Comparison of ENCODE assay signal across 32 cellular contexts in the genomic region with DNA sequence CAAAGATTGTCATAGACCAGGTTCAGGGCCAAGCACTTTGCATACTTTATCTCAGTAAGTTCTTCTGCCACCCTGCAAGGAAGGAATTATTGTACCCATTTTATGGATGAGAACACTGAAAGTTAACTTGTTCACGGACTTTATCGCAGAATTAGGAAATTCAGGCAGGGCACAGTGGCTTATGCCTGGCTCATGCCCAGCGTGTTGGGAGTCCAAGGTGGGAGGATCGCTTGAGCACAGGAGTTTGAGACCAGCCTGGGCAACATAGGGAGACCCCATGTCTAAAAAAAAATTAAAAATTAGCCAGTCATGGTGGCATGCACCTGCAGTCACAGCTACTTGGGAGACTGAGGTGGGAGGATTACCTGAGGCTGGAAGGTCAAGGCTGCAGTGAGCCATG.
"Had no signal": no experiment of that assay in that cellular context is flagged by ENCODE, and none has a peak within 500 bp of the region (broad histone marks: within the 10 kb centered on the region; RNA-seq: fewer than 3 reads in every experiment).

No MANE protein-coding gene starts in this region.

- DNase-seq: activated CD4-positive, alpha-beta memory T cell treated with anti-CD3 and anti-CD28 coated beads for 36 hours; activated CD4-positive, alpha-beta T cell treated with anti-CD3 and anti-CD28 coated beads for 36 hours; activated CD4-positive, alpha-beta T cell treated with anti-CD3 and anti-CD28 coated beads, Interleukin-2, amount 10 ng/mL, durations not matched to agents 24 days and 14 days; activated CD4-positive, CD25-positive, alpha-beta regulatory T cell; activated CD4-positive, CD25-positive, alpha-beta regulatory T cell treated with anti-CD3 and anti-CD28 coated beads, Interleukin-2, amount 50 U/mL, for 72 hours; activated CD8-positive, alpha-beta memory T cell treated with anti-CD3 and anti-CD28 coated beads, Interleukin-2, amount 10 ng/mL, durations not matched to agents 7 days and 5 days; activated CD8-positive, alpha-beta memory T cell treated with anti-CD3 and anti-CD28 coated beads, Interleukin-2, amount 50 U/mL, for 4 hours; activated CD8-positive, alpha-beta T cell treated with anti-CD3 and anti-CD28 coated beads, Interleukin-2, amount 10 ng/mL, durations not matched to agents 7 days and 5 days; activated effector memory CD4-positive, alpha-beta T cell treated with anti-CD3 and anti-CD28 coated beads, Interleukin-2, amount 50 U/mL, for 16 hours; activated naive CD4-positive, alpha-beta T cell treated with anti-CD3 and anti-CD28 coated beads for 36 hours; activated naive CD8-positive, alpha-beta T cell treated with anti-CD3 and anti-CD28 coated beads for 36 hours; activated naive CD8-positive, alpha-beta T cell treated with anti-CD3 and anti-CD28 coated beads, Interleukin-2, amount 50 U/mL, for 24 hours; activated T-cell treated with anti-CD3 and anti-CD28 coated beads, Interleukin-2, amount 50 U/mL, for 1 hour; activated T-cell treated with anti-CD3 and anti-CD28 coated beads, Interleukin-2, amount 50 U/mL, for 48 hours; adrenal gland; amygdala; aorta; body of pancreas; caudate nucleus; effector CD8-positive, alpha-beta T cell; head of caudate nucleus; T-helper 1 cell; T-helper 17 cell; T1000; WERI-Rb-1 had no signal

- H3K27me3 Mint-ChIP-seq: activated CD4-positive, alpha-beta memory T cell treated with anti-CD3 and anti-CD28 coated beads for 36 hours; activated CD4-positive, alpha-beta T cell treated with anti-CD3 and anti-CD28 coated beads for 36 hours; activated naive CD4-positive, alpha-beta T cell treated with anti-CD3 and anti-CD28 coated beads, Interleukin-2, amount 50 U/mL, for 24 hours; activated naive CD8-positive, alpha-beta T cell treated with anti-CD3 and anti-CD28 coated beads, Interleukin-2, amount 50 U/mL, for 24 hours had no signal

- H3K27me3 ChIP-seq: adrenal gland, body of pancreas had no signal

- H3K4me1 Mint-ChIP-seq: activated naive CD4-positive, alpha-beta T cell treated with anti-CD3 and anti-CD28 coated beads, Interleukin-2, amount 50 U/mL, for 24 hours; T-helper 17 cell had no signal

- ATAC-seq: activated CD4-positive, alpha-beta T cell treated with anti-CD3 and anti-CD28 coated beads for 36 hours; activated CD8-positive, alpha-beta memory T cell treated with anti-CD3 and anti-CD28 coated beads, Interleukin-2, amount 10 ng/mL, durations not matched to agents 7 days and 5 days; activated CD8-positive, alpha-beta T cell treated with anti-CD3 and anti-CD28 coated beads, Interleukin-2, amount 10 ng/mL, durations not matched to agents 7 days and 5 days; activated naive CD8-positive, alpha-beta T cell treated with anti-CD3 and anti-CD28 coated beads, Interleukin-2, amount 50 U/mL, for 24 hours; body of pancreas; esophagus mucosa; T-helper 17 cell had no signal

- H3K36me3 Mint-ChIP-seq: activated CD4-positive, alpha-beta memory T cell treated with anti-CD3 and anti-CD28 coated beads for 36 hours; activated CD8-positive, alpha-beta memory T cell treated with anti-CD3 and anti-CD28 coated beads, Interleukin-2, amount 10 ng/mL, durations not matched to agents 7 days and 5 days; activated naive CD4-positive, alpha-beta T cell treated with anti-CD3 and anti-CD28 coated beads, Interleukin-2, amount 50 U/mL, for 24 hours; activated naive CD8-positive, alpha-beta T cell treated with anti-CD3 and anti-CD28 coated beads for 36 hours had no signal

- H3K9me3 ChIP-seq: adrenal gland, body of pancreas had no signal

- H3K4me1 ChIP-seq: adrenal gland, body of pancreas had no signal

- H3K4me3 ChIP-seq: adrenal gland, body of pancreas had no signal

- H3K4me3 Mint-ChIP-seq: activated CD4-positive, alpha-beta memory T cell treated with anti-CD3 and anti-CD28 coated beads for 36 hours; activated CD4-positive, alpha-beta T cell treated with anti-CD3 and anti-CD28 coated beads for 36 hours; activated CD4-positive, alpha-beta T cell treated with anti-CD3 and anti-CD28 coated beads, Interleukin-2, amount 10 ng/mL, durations not matched to agents 24 days and 14 days; activated CD8-positive, alpha-beta memory T cell treated with anti-CD3 and anti-CD28 coated beads, Interleukin-2, amount 10 ng/mL, durations not matched to agents 7 days and 5 days; activated CD8-positive, alpha-beta T cell treated with anti-CD3 and anti-CD28 coated beads, Interleukin-2, amount 10 ng/mL, durations not matched to agents 7 days and 5 days; activated naive CD4-positive, alpha-beta T cell treated with anti-CD3 and anti-CD28 coated beads for 36 hours; activated naive CD4-positive, alpha-beta T cell treated with anti-CD3 and anti-CD28 coated beads, Interleukin-2, amount 50 U/mL, for 24 hours; activated naive CD8-positive, alpha-beta T cell treated with anti-CD3 and anti-CD28 coated beads for 36 hours; activated naive CD8-positive, alpha-beta T cell treated with anti-CD3 and anti-CD28 coated beads, Interleukin-2, amount 50 U/mL, for 24 hours; activated T-helper 1 cell treated with anti-CD3 and anti-CD28 coated beads, Interleukin-12 subunit alpha, Interleukin-12 subunit beta, Interleukin-2, Interleukin-4 antibody, amounts not matched to agents 30 ng/mL and 10 ng/mL and 1 ng/mL, durations not matched to agents 14 hours and 24 hours and 36 hours; T-helper 17 cell; T-helper 2 cell treated with Interferon-gamma antibody and Interleukin-4, amounts not matched to agents 5 μg/mL and 100 μg/mL, for 36 hours had no signal

- H3K27ac Mint-ChIP-seq: activated CD4-positive, alpha-beta memory T cell treated with anti-CD3 and anti-CD28 coated beads for 36 hours; activated CD4-positive, alpha-beta T cell treated with anti-CD3 and anti-CD28 coated beads for 36 hours; activated CD4-positive, alpha-beta T cell treated with anti-CD3 and anti-CD28 coated beads, Interleukin-2, amount 10 ng/mL, durations not matched to agents 24 days and 14 days; activated CD8-positive, alpha-beta memory T cell treated with anti-CD3 and anti-CD28 coated beads, Interleukin-2, amount 10 ng/mL, durations not matched to agents 7 days and 5 days; activated CD8-positive, alpha-beta T cell treated with anti-CD3 and anti-CD28 coated beads, Interleukin-2, amount 10 ng/mL, durations not matched to agents 7 days and 5 days; activated naive CD4-positive, alpha-beta T cell treated with anti-CD3 and anti-CD28 coated beads for 36 hours; activated naive CD4-positive, alpha-beta T cell treated with anti-CD3 and anti-CD28 coated beads, Interleukin-2, amount 50 U/mL, for 24 hours; activated naive CD8-positive, alpha-beta T cell treated with anti-CD3 and anti-CD28 coated beads, Interleukin-2, amount 50 U/mL, for 24 hours; activated T-helper 1 cell treated with anti-CD3 and anti-CD28 coated beads, Interleukin-12 subunit alpha, Interleukin-12 subunit beta, Interleukin-2, Interleukin-4 antibody, amounts not matched to agents 30 ng/mL and 10 ng/mL and 1 ng/mL, durations not matched to agents 14 hours and 24 hours and 36 hours; activated T-helper 2 cell treated with anti-CD3 and anti-CD28 coated beads, Interferon-gamma antibody, Interleukin-2, Interleukin-4, amounts not matched to agents 10 μg/mL and 5 μg/mL and 100 μg/mL, durations not matched to agents 14 hours and 24 hours and 36 hours; T-helper 17 cell; T-helper 2 cell treated with Interferon-gamma antibody and Interleukin-4, amounts not matched to agents 5 μg/mL and 100 μg/mL, for 36 hours had no signal

- FAIRE-seq: colon, frontal cortex had no signal

- H3K27ac ChIP-seq: adrenal gland, body of pancreas, WERI-Rb-1 had no signal

- H3K9me3 Mint-ChIP-seq: activated CD4-positive, alpha-beta memory T cell treated with anti-CD3 and anti-CD28 coated beads for 36 hours; activated CD4-positive, alpha-beta T cell treated with anti-CD3 and anti-CD28 coated beads, Interleukin-2, amount 10 ng/mL, durations not matched to agents 24 days and 14 days; activated naive CD4-positive, alpha-beta T cell treated with anti-CD3 and anti-CD28 coated beads for 36 hours; activated naive CD4-positive, alpha-beta T cell treated with anti-CD3 and anti-CD28 coated beads, Interleukin-2, amount 50 U/mL, for 24 hours; activated naive CD8-positive, alpha-beta T cell treated with anti-CD3 and anti-CD28 coated beads for 36 hours; activated naive CD8-positive, alpha-beta T cell treated with anti-CD3 and anti-CD28 coated beads, Interleukin-2, amount 50 U/mL, for 24 hours; activated T-helper 1 cell treated with anti-CD3 and anti-CD28 coated beads, Interleukin-12 subunit alpha, Interleukin-12 subunit beta, Interleukin-2, Interleukin-4 antibody, amounts not matched to agents 30 ng/mL and 10 ng/mL and 1 ng/mL, durations not matched to agents 14 hours and 24 hours and 36 hours; activated T-helper 2 cell treated with anti-CD3 and anti-CD28 coated beads, Interferon-gamma antibody, Interleukin-2, Interleukin-4, amounts not matched to agents 10 μg/mL and 5 μg/mL and 100 μg/mL, durations not matched to agents 14 hours and 24 hours and 36 hours; T-helper 2 cell treated with Interferon-gamma antibody and Interleukin-4, amounts not matched to agents 5 μg/mL and 100 μg/mL, for 36 hours had no signal

- H3K36me3 ChIP-seq: adrenal gland, WERI-Rb-1 had no signal
